ENCODE assay signal across 14 cellular contexts in genomic region chr1:100077525-100077924, GRCh38. TPM values are rescaled to one million over a fixed set of nuclear protein-coding genes. Genes with fewer than 3 reads are reported as not detected.
DNase-seq lines count a peak whose midpoint lies in the region; ATAC-seq, FAIRE-seq and TF ChIP-seq lines count a peak whose summit lies in the region.
"Had no signal": no experiment of that assay in that cellular context is flagged by ENCODE, and none has a peak within 500 bp of the region (broad histone marks: within the 10 kb centered on the region; RNA-seq: fewer than 3 reads in every experiment).

No MANE protein-coding gene starts in this region.

- ATAC-seq in GM19351 (IDR thresholded peaks at IDR 0.05; ENCODE audit: unreplicated experiment) = peak; percentile 59
- peak; percentile 47 for ATAC-seq in HG02973 (IDR thresholded peaks at IDR 0.05; ENCODE audit: unreplicated experiment)
- ATAC-seq: left lung had no signal

- H3K27me3 ChIP-seq in uterus = no peaks in the 10 kb centered on the region
- H3K27me3 ChIP-seq: BE2C, left lung, thyroid gland had no signal

- intact Hi-C loops in uterus (cut with DNase I; ENCODE audit: low total_unique reads) = no loop called here

- no peak for TF ChIP-seq CTCF in D721Med (IDR thresholded peaks at IDR 0.05; ENCODE audit: insufficient read depth, missing control alignments)
- no peak for TF ChIP-seq CTCF in astrocyte of the cerebellum (IDR thresholded peaks at IDR 0.05; ENCODE audit: low read depth, low read length, missing control alignments)
- no peak for TF ChIP-seq CTCF in uterus (IDR thresholded peaks at IDR 0.05)

- H3K27ac ChIP-seq in uterus = no peak overlapping the region
- H3K27ac ChIP-seq: left lung, thyroid gland had no signal

- no peaks in the 10 kb centered on the region for H3K9me3 ChIP-seq in uterus
- H3K9me3 ChIP-seq: BE2C, left lung, thyroid gland had no signal

- DNase-seq in D721Med (ENCODE audit: insufficient read length, low spot score) (no peak), astrocyte of the cerebellum (ENCODE audit: low read depth) (peak; percentile 78), HUDEP-2 (lab: John Stamatoyannopoulos, UW; ENCODE audit: unreplicated experiment in 76 of 76) (no peak), uterus (no peak), NCI-H1694 treated with DMSO at 0.1 percent for 48 hours (lab: John Stamatoyannopoulos, UW) (no peak), NCI-H1436 (lab: John Stamatoyannopoulos, UW) (no peak)
- DNase-seq: BE2C; effector CD4-positive, alpha-beta T cell; KG1; left lung; thyroid gland had no signal

- no peaks in the 10 kb centered on the region for H3K4me1 ChIP-seq in uterus
- H3K4me1 ChIP-seq: BE2C, left lung, thyroid gland had no signal

- H3K36me3 ChIP-seq in uterus = no peaks in the 10 kb centered on the region

- H3K4me3 ChIP-seq in astrocyte of the cerebellum (ENCODE audit: low read depth, low read length) (no peak overlapping the region), uterus (no peak overlapping the region)
- H3K4me3 ChIP-seq: left lung, thyroid gland had no signal

- peak; percentile 21 for FAIRE-seq in D721Med (lab: Jason Lieb, UNC)
- FAIRE-seq: RCC 7860 had no signal

- in situ Hi-C loops in astrocyte of the cerebellum (cut with HindIII; ENCODE audit: low sequenced_read_pairs) = loop anchor here (5.0 kb wide), 1 partner anchor 55 kb away; the partner anchor contains the start of genes SASS6 and TRMT13

- TF ChIP-seq POLR2A in uterus (IDR thresholded peaks at IDR 0.05) = no peak

RNA-seq across cellular contexts. Expression of gene SASS6, which starts 55.2 kb away (rescaled TPM):
- total RNA-seq in uterus = 1 to 10 TPM in 3 of 4 donors, under 1 TPM in 1; 0.77 to 7.6 (median 4.5) TPM

RNA-seq across cellular contexts. Expression of gene TRMT13, which starts 55.4 kb away (rescaled TPM):
- 10 to 100 TPM; 12.0 to 54.1 (median 22.7) TPM for total RNA-seq in uterus
